Comparison of ENCODE assay signal across 2 cellular contexts in the genomic region with DNA sequence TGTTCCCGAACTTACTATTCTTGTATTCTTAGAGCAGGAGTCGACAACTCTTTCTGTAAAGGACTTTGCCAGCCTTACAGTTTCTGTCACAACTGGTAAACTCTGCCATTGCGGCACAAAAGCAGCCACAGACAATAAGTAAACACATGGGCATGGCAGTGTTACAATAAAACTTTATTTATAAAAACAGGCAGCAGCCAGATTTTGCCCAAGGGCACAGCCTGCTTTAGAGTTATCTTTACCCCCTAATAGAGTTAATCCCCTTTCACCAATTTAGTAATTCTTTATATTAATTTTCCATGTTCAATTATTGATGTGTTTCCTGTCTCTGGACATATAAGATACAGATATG.
TF ChIP-seq lines count a peak whose summit lies in the region.

No MANE protein-coding gene starts in this region.

TF ChIP-seq in HepG2, 621 proteins besides CTCF, POLR2A, EP300 and RAD21:
- TF ChIP-seq ZNF747 (CRISPR knock-in tag; IDR thresholded peaks at IDR 0.05; ENCODE audit: borderline replicate concordance): no peak
- TF ChIP-seq, protein P1, sequence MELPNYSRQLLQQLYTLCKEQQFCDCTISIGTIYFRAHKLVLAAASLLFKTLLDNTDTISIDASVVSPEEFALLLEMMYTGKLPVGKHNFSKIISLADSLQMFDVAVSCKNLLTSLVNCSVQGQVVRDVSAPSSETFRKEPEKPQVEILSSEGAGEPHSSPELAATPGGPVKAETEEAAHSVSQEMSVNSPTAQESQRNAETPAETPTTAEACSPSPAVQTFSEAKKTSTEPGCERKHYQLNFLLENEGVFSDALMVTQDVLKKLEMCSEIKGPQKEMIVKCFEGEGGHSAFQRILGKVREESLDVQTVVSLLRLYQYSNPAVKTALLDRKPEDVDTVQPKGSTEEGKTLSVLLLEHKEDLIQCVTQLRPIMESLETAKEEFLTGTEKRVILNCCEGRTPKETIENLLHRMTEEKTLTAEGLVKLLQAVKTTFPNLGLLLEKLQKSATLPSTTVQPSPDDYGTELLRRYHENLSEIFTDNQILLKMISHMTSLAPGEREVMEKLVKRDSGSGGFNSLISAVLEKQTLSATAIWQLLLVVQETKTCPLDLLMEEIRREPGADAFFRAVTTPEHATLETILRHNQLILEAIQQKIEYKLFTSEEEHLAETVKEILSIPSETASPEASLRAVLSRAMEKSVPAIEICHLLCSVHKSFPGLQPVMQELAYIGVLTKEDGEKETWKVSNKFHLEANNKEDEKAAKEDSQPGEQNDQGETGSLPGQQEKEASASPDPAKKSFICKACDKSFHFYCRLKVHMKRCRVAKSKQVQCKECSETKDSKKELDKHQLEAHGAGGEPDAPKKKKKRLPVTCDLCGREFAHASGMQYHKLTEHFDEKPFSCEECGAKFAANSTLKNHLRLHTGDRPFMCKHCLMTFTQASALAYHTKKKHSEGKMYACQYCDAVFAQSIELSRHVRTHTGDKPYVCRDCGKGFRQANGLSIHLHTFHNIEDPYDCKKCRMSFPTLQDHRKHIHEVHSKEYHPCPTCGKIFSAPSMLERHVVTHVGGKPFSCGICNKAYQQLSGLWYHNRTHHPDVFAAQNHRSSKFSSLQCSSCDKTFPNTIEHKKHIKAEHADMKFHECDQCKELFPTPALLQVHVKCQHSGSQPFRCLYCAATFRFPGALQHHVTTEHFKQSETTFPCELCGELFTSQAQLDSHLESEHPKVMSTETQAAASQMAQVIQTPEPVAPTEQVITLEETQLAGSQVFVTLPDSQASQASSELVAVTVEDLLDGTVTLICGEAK (IDR thresholded peaks at IDR 0.05): no peak
- TF ChIP-seq, protein P1 (CRISPR knock-in tag; IDR thresholded peaks at IDR 0.05): peak; percentile 33; the same call in 1 of the 2 replicates
- no peak for TF ChIP-seq IRX3 (CRISPR knock-in tag; IDR thresholded peaks at IDR 0.05; ENCODE audit: borderline replicate concordance, low read depth)
- no peak for TF ChIP-seq ZNF891 (CRISPR knock-in tag; IDR thresholded peaks at IDR 0.05)
- TF ChIP-seq, protein P2, sequence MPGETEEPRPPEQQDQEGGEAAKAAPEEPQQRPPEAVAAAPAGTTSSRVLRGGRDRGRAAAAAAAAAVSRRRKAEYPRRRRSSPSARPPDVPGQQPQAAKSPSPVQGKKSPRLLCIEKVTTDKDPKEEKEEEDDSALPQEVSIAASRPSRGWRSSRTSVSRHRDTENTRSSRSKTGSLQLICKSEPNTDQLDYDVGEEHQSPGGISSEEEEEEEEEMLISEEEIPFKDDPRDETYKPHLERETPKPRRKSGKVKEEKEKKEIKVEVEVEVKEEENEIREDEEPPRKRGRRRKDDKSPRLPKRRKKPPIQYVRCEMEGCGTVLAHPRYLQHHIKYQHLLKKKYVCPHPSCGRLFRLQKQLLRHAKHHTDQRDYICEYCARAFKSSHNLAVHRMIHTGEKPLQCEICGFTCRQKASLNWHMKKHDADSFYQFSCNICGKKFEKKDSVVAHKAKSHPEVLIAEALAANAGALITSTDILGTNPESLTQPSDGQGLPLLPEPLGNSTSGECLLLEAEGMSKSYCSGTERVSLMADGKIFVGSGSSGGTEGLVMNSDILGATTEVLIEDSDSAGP (CRISPR knock-in tag; IDR thresholded peaks at IDR 0.05; ENCODE audit: borderline replicate concordance): no peak
- TF ChIP-seq ZNF3 (CRISPR knock-in tag; IDR thresholded peaks at IDR 0.05): no peak

TF ChIP-seq in K562, 482 proteins besides CTCF, POLR2A, EP300 and RAD21:
- TF ChIP-seq NCOA4 (IDR thresholded peaks at IDR 0.05; ENCODE audit: partially characterized antibody) (no peak), SP1 (CRISPR knock-in tag; IDR thresholded peaks at IDR 0.05) (no peak), MAFK (IDR thresholded peaks at IDR 0.05; ENCODE audit: low read length) (no peak)
- TF ChIP-seq, protein P1 (IDR thresholded peaks at IDR 0.05): peak; percentile 90
- TF ChIP-seq, protein P1 (CRISPR knock-in tag; IDR thresholded peaks at IDR 0.05): peak; percentile 65
